In the genomic region with DNA sequence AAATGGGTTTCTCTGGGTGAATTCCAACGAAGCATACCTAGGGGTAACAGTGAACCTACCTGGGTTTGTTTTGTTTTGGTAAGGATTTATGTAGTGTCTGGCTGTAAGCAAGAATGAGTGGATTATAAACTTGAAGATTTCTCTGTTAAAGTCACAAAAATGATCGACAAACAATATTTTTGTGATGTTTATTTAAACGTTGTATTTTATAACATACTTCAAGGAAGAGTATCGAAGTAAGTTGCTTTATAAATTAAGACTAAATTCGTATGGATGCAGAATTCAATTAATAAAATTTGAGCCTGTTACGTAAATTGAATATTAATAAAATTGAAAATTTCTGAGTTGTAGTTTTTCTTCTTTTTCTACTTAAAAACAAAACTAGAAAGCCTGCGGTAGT, we compare ENCODE assay signal across 9 cellular contexts. TPM values are rescaled to one million over a fixed set of nuclear protein-coding genes. Genes with fewer than 3 reads are reported as not detected.
DNase-seq lines count a peak whose midpoint lies in the region; ATAC-seq and TF ChIP-seq lines count a peak whose summit lies in the region.
"Had no signal": no experiment of that assay in that cellular context is flagged by ENCODE, and none has a peak within 500 bp of the region (broad histone marks: within the 10 kb centered on the region; RNA-seq: fewer than 3 reads in every experiment).

No MANE protein-coding gene starts in this region.

- H3K27me3 ChIP-seq in Karpas-422 (ENCODE audit: low read length) (no peaks in the 10 kb centered on the region), colonic mucosa (no peaks in the 10 kb centered on the region)

- 0 out of 2 replicates have a peak overlapping the region, but pooled peaks have one; percentile 91 for H2AFZ ChIP-seq in Karpas-422 (ENCODE audit: low read length)

- H3K4me3 Mint-ChIP-seq in naive thymus-derived CD8-positive, alpha-beta T cell = peak overlapping the region; percentile 68 to 92 (median 87)

- H3K27ac ChIP-seq in Karpas-422 (ENCODE audit: low read length) (no peak overlapping the region), colonic mucosa (peak overlapping the region; percentile 59)

- TF ChIP-seq CTCF in AG10803 (conservative IDR thresholded peaks at IDR 0.05; ENCODE audit: low read length) (no peak), colonic mucosa (IDR thresholded peaks at IDR 0.05) (no peak)

- no peak for DNase-seq in AG10803 (ENCODE audit: low read depth)
- no peak for DNase-seq in Karpas-422
- DNase-seq in colonic mucosa = no peak
- no peak for DNase-seq in naive thymus-derived CD8-positive, alpha-beta T cell
- DNase-seq in iPS-NIHi11 (ENCODE audit: low spot score) = no peak
- no peak for DNase-seq in G401 (ENCODE audit: low spot score)
- DNase-seq: stimulated activated CD4-positive, alpha-beta T cell treated with anti-CD3 and anti-CD28 coated beads, Interleukin-4, amount 100 ng/mL, for 4 hours had no signal

- H3K9me3 Mint-ChIP-seq in naive thymus-derived CD8-positive, alpha-beta T cell = no peaks in the 10 kb centered on the region

- ATAC-seq in naive thymus-derived CD8-positive, alpha-beta T cell = no peak
- no peak for ATAC-seq in HG02884 (IDR thresholded peaks at IDR 0.05; ENCODE audit: unreplicated experiment)
- no peak for ATAC-seq in HG03196 (IDR thresholded peaks at IDR 0.05; ENCODE audit: unreplicated experiment)

- H3K79me2 ChIP-seq in Karpas-422 (ENCODE audit: low read length) = peaks cover 10% of the 10 kb centered on the region

- H3K4me3 ChIP-seq in AG10803 (ENCODE audit: low read length) (peak overlapping the region; percentile 69), Karpas-422 (ENCODE audit: low read length) (peak overlapping the region; percentile 61), colonic mucosa (peak overlapping the region; percentile 93)

- H3K9ac ChIP-seq in Karpas-422 (ENCODE audit: low read length) = peak overlapping the region; percentile 81
- peak overlapping the region in 1 of 2 donors; percentile 73 for H3K9ac ChIP-seq in colonic mucosa (ENCODE audit: low read depth in 2 of 2, low read length in 2 of 2)

- H3K4me1 ChIP-seq in Karpas-422 (ENCODE audit: low read length) = peaks cover 25% of the 10 kb centered on the region
- no peaks in the 10 kb centered on the region for H3K4me1 ChIP-seq in colonic mucosa

- H3K36me3 ChIP-seq in Karpas-422 (ENCODE audit: insufficient read depth, low read length) (no peaks in the 10 kb centered on the region), colonic mucosa (no peaks in the 10 kb centered on the region)

- H3K27ac Mint-ChIP-seq in naive thymus-derived CD8-positive, alpha-beta T cell = peak overlapping the region in 6 of 10 donors; percentile 29 to 92 (median 68)

- POLR2A ChIA-PET in naive thymus-derived CD8-positive, alpha-beta T cell (lab: Charles Lee) = no interaction called here

- peaks cover 6 to 19% (median 9%) of the 10 kb centered on the region in 4 donors for H3K4me1 Mint-ChIP-seq in naive thymus-derived CD8-positive, alpha-beta T cell

- no peaks in the 10 kb centered on the region for H3K36me3 Mint-ChIP-seq in naive thymus-derived CD8-positive, alpha-beta T cell

- no peaks in the 10 kb centered on the region for H3K9me3 ChIP-seq in Karpas-422 (ENCODE audit: low read length)
- H3K9me3 ChIP-seq in colonic mucosa = no peaks in the 10 kb centered on the region

- no peaks in the 10 kb centered on the region for H3K9me2 ChIP-seq in Karpas-422 (replicated peaks; ENCODE audit: insufficient read depth, low read length)

- in situ Hi-C loops in G401 (cut with HindIII; ENCODE audit: low sequenced_read_pairs) = no loop called here

- intact Hi-C loops in colonic mucosa (cut with DNase I) = loop anchor here (10.0 kb wide), 1 partner anchor 108 kb away; a partner anchor contains a TSS

- H3K4me2 ChIP-seq in Karpas-422 (ENCODE audit: low read depth, low read length, poor library complexity, severe bottlenecking) = peak overlapping the region; percentile 83

- H4K20me1 ChIP-seq in Karpas-422 (ENCODE audit: insufficient read depth, low read depth, low read length) = no peaks in the 10 kb centered on the region

- peaks cover 5 to 28% (median 16%) of the 10 kb centered on the region in 5 donors for H3K27me3 Mint-ChIP-seq in naive thymus-derived CD8-positive, alpha-beta T cell

RNA-seq across cellular contexts. Expression of a gene that starts 1.0 kb away (rescaled TPM):
- 32.1 and 35.6 TPM in 2 replicates for total RNA-seq in Karpas-422 (2014; rRNA removed; shearing (Covaris generic); ENCODE audit: low replicate concordance)
- 10 to 100 TPM; 31.3 to 33.2 TPM for total RNA-seq in colonic mucosa
- 1 to 10 TPM; 5.8 to 6.4 TPM for total RNA-seq in naive thymus-derived CD8-positive, alpha-beta T cell
- 1 to 10 TPM in 1 of 3 donors, under 1 TPM in 2; 0.36 to 1.4 (median 0.82) TPM for polyA plus RNA-seq in naive thymus-derived CD8-positive, alpha-beta T cell
- total RNA-seq in G401 (2014; rRNA removed; shearing (Covaris generic)) = 8.0 and 12.1 TPM in 2 replicates
